ENCODE assay signal across 14 cellular contexts in genomic region chr1:227299238-227299637, GRCh38. TPM values are rescaled to one million over a fixed set of nuclear protein-coding genes. Genes with fewer than 3 reads are reported as not detected.
DNase-seq lines count a peak whose midpoint lies in the region; ATAC-seq and FAIRE-seq lines count a peak whose summit lies in the region.
"Had no signal": no experiment of that assay in that cellular context is flagged by ENCODE, and none has a peak within 500 bp of the region (broad histone marks: within the 10 kb centered on the region; RNA-seq: fewer than 3 reads in every experiment).

No MANE protein-coding gene starts in this region.

- H3K4me3 Mint-ChIP-seq in T-helper 17 cell = no peak overlapping the region
- H3K4me3 Mint-ChIP-seq: activated CD8-positive, alpha-beta T cell treated with anti-CD3 and anti-CD28 coated beads for 36 hours; CD4-positive, alpha-beta T cell had no signal

- peaks cover 36% of the 10 kb centered on the region for H3K27me3 Mint-ChIP-seq in T-helper 17 cell

- no peak for ATAC-seq in T-helper 17 cell
- ATAC-seq in GM21526 (IDR thresholded peaks at IDR 0.05; ENCODE audit: low FRiP score, unreplicated experiment) = no peak
- ATAC-seq: activated CD8-positive, alpha-beta T cell treated with anti-CD3 and anti-CD28 coated beads for 36 hours; GM12878 had no signal

- no peaks in the 10 kb centered on the region for H3K36me3 Mint-ChIP-seq in T-helper 17 cell (ENCODE audit: low read depth)

- no peaks in the 10 kb centered on the region for H3K9me3 ChIP-seq in T-helper 17 cell (ENCODE audit: control insufficient read depth, low read length, poor library complexity, severe bottlenecking)
- H3K9me3 ChIP-seq: ovary had no signal

- DNase-seq in AG20443 (ENCODE audit: low spot score) (peak; percentile 34), RCC 7860 (ENCODE audit: low spot score) (peak; percentile 34), myocyte (ENCODE audit: low read depth) (peak; percentile 21), inferior parietal cortex (ENCODE audit: extremely low spot score) (no peak), T-helper 17 cell (no peak), CD1c-positive myeloid dendritic cell (ENCODE audit: extremely low spot score) (no peak)
- DNase-seq: activated CD8-positive, alpha-beta T cell treated with anti-CD3 and anti-CD28 coated beads for 36 hours; caudate nucleus; CD4-positive, alpha-beta T cell; ovary; SHP77 treated with DMSO at 0.1 percent for 48 hours had no signal

- H3K4me1 Mint-ChIP-seq in T-helper 17 cell = no peaks in the 10 kb centered on the region

- FAIRE-seq in RCC 7860 (lab: Jason Lieb, UNC) = peak; percentile 79
- FAIRE-seq in endometrium (lab: Jason Lieb, UNC) = peak; percentile 89

- H3K27ac Mint-ChIP-seq in T-helper 17 cell = no peak overlapping the region
- H3K27ac Mint-ChIP-seq: activated CD8-positive, alpha-beta T cell treated with anti-CD3 and anti-CD28 coated beads for 36 hours; CD4-positive, alpha-beta T cell had no signal

RNA-seq across cellular contexts. Expression of gene CDC42BPA, which starts 19.1 kb away (rescaled TPM):
- total RNA-seq in myocyte (37.0 and 54.3 TPM in 2 replicates), T-helper 17 cell (1 to 10 TPM; 1.2 to 2.5 TPM)
- polyA plus RNA-seq in myocyte (2012) = 16.0 TPM

Comparison
In these comparisons a context has a peak if more than half of its experiments do, and no peak if none do; other contexts are left out.
1. DNase-seq: peak in AG20443 (single experiment), RCC 7860 (single experiment) and myocyte (single experiment); none in inferior parietal cortex (single experiment), T-helper 17 cell (0 of 3) and CD1c-positive myeloid dendritic cell (single experiment).
2. RNA of gene CDC42BPA, which starts 19.1 kb away (total RNA-seq): 37.0 to 54.3 TPM in myocyte; 1.2 to 2.5 TPM in T-helper 17 cell; every median in the first group is over 10 times any median in the second.